ENCODE assay signal across 13 cellular contexts in the genomic region with DNA sequence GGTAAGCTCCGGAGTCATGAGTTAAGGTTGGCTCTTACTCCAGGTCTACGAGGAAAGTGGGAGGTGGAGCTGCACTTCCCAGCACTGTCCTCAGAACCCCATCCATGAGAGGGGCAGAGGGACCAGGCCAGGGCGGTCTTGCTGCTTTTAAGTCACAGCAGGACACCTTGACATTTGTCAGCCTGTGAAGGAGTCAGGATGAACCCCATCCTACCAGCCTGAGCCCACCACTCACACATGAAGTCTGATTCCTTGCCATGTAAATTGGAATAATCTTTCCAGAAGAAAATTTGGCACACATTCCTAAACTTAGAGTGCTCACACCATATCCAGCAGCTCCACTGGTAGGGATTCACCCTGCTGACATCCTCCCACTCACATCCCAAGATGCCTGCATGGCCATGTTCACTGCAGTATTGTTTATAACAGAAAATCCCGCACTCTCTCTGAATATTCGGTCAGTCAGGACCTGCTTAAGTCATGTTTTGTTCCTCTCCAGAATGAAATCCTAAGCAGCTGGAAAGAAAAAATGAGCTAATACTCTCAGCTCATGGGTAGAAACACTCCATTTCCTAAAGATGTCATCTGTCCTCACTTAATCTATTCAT.
"Had no signal": no experiment of that assay in that cellular context is flagged by ENCODE, and none has a peak within 500 bp of the region (broad histone marks: within the 10 kb centered on the region; RNA-seq: fewer than 3 reads in every experiment).

No MANE protein-coding gene starts in this region.

- H3K27me3 ChIP-seq: body of pancreas had no signal

- H3K27ac ChIP-seq: body of pancreas, skin epidermis had no signal

- H3K4me1 Mint-ChIP-seq: neural crest cell had no signal

- H3K36me3 Mint-ChIP-seq: activated naive CD8-positive, alpha-beta T cell treated with anti-CD3 and anti-CD28 coated beads, Interleukin-2, amount 10 ng/mL, durations not matched to agents 7 days and 5 days had no signal

- DNase-seq: activated CD4-positive, alpha-beta T cell treated with anti-CD3 and anti-CD28 coated beads, Interleukin-2, amount 10 ng/mL, durations not matched to agents 24 days and 14 days; activated naive CD4-positive, alpha-beta T cell; activated naive CD8-positive, alpha-beta T cell treated with anti-CD3 and anti-CD28 coated beads, Interleukin-2, amount 10 ng/mL, durations not matched to agents 7 days and 5 days; amygdala; stimulated activated CD4-positive, alpha-beta T cell treated with anti-CD3 and anti-CD28 coated beads, Interleukin-15, amount 100 ng/mL, for 24 hours; stimulated activated CD4-positive, alpha-beta T cell treated with anti-CD3 and anti-CD28 coated beads, Interleukin-2, amount 100 ng/mL, for 48 hours; trophoblast cell had no signal

- H3K9me3 Mint-ChIP-seq: activated CD4-positive, alpha-beta T cell treated with anti-CD3 and anti-CD28 coated beads, Interleukin-2, amount 10 ng/mL, durations not matched to agents 24 days and 14 days had no signal

- ATAC-seq: body of pancreas had no signal

- H3K9me3 ChIP-seq: body of pancreas had no signal

- H3K4me3 Mint-ChIP-seq: activated CD4-positive, alpha-beta T cell treated with anti-CD3 and anti-CD28 coated beads, Interleukin-2, amount 10 ng/mL, durations not matched to agents 24 days and 14 days; activated naive CD8-positive, alpha-beta T cell treated with anti-CD3 and anti-CD28 coated beads, Interleukin-2, amount 10 ng/mL, durations not matched to agents 7 days and 5 days; neural crest cell; stimulated activated naive CD8-positive, alpha-beta T cell treated with anti-CD3 and anti-CD28 coated beads, Interleukin-15, Interleukin-2, amounts not matched to agents 100 ng/mL and 50 ng/mL, for 24 hours had no signal

- H3K4me3 ChIP-seq: body of pancreas, lung, skin epidermis had no signal

- H3K4me1 ChIP-seq: body of pancreas had no signal

- H3K27ac Mint-ChIP-seq: activated CD4-positive, alpha-beta T cell treated with anti-CD3 and anti-CD28 coated beads, Interleukin-2, amount 10 ng/mL, durations not matched to agents 24 days and 14 days; activated naive CD8-positive, alpha-beta T cell treated with anti-CD3 and anti-CD28 coated beads, Interleukin-2, amount 10 ng/mL, durations not matched to agents 7 days and 5 days; progenitor cell of endocrine pancreas; stimulated activated naive CD8-positive, alpha-beta T cell treated with anti-CD3 and anti-CD28 coated beads, Interleukin-15, Interleukin-2, amounts not matched to agents 100 ng/mL and 50 ng/mL, for 24 hours had no signal
